Comparison of ENCODE assay signal across 19 cellular contexts in the genomic region with DNA sequence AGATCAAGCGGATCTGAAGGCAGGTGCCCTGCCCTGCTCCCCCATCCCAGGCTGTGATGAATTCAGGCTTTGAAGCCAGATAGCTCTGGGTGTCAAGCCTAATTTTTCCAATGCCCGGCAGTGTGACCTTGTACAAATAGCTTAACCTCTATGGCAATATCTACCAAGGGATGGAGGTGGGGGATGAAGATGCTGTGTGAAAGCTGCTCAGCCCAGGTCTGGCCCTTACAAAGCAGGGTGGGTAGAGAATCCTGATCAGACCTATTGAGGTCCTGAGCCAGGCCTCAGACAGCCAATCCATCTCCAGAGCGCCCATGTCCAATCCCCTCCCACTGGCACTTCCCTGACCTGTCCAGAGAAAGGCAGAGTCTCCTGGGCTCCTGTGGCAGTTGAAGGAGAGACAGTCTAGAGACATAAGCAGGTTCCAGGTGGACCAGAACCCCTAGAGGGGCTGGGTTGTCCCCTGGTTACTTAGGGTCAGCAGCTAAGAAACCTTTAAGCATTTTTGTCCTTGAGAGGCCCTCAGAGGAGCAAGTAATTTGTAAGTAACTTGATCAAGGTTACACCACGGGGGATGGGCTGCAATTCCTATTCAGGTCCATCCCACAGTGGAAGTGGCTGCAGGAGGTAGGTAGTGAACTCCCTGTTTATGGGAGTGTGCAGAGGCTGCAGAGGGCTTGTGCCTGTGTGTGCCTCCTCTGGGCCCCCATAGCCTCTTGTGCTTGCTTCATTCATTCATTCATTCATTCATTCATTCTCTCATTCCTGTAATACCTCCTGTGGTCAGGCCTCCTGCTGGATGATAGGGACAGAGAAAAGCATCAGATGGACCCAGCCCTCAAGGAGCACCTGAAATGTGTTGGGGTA. TPM values are rescaled to one million over a fixed set of nuclear protein-coding genes. Genes with fewer than 3 reads are reported as not detected.
A peak's percentile ranks its signal among the peaks of the same experiment; 100 is the strongest.
DNase-seq lines count a peak whose midpoint lies in the region; ATAC-seq and TF ChIP-seq lines count a peak whose summit lies in the region.
"Had no signal": no experiment of that assay in that cellular context is flagged by ENCODE, and none has a peak within 500 bp of the region (broad histone marks: within the 10 kb centered on the region; RNA-seq: fewer than 3 reads in every experiment).

No MANE protein-coding gene starts in this region.

- H4K91ac ChIP-seq in IMR-90 (ENCODE audit: insufficient read depth, low read depth, low read length): no peak overlapping the region

- no peak overlapping the region for H3K4me2 ChIP-seq in IMR-90 (ENCODE audit: low read depth, low read length)

- ATAC-seq in IMR-90 (ENCODE audit: low read depth) (no peak), esophagus mucosa (no peak), HG03095 (IDR thresholded peaks at IDR 0.05; ENCODE audit: unreplicated experiment) (no peak)
- ATAC-seq: stimulated activated memory B cell treated with anti-CD40 and anti-IgM and Interleukin-4, amounts not matched to agents 10 μg/mL and 1 μg/mL and 100 μg/mL, for 72 hours had no signal

- no peaks in the 10 kb centered on the region for H4K20me1 ChIP-seq in IMR-90 (ENCODE audit: insufficient read depth, low read length)

- CTCF ChIA-PET in IMR-90 (lab: Yijun Ruan, JAX): interaction anchor here (1.0 kb wide), 1 partner anchor 9 kb away, joined by 6 read pairs; no protein-coding TSS in a partner anchor

- H3K4ac ChIP-seq in IMR-90 (ENCODE audit: low read depth, low read length): no peak overlapping the region

- DNase-seq in DMS53 (lab: John Stamatoyannopoulos, UW): peak; percentile 71
- no peak for DNase-seq in DMS53 treated with DMSO at 0.1 percent for 48 hours (lab: John Stamatoyannopoulos, UW; ENCODE audit: unreplicated experiment)
- no peak for DNase-seq in IMR-90
- DNase-seq in endodermal cell: peak; percentile 49
- peak; percentile 24 for DNase-seq in posterior vena cava (ENCODE audit: low spot score)
- no peak for DNase-seq in RKO (ENCODE audit: low spot score)
- DNase-seq: activated CD4-positive, alpha-beta T cell treated with anti-CD3 and anti-CD28 coated beads, Interleukin-2, amount 50 U/mL, for 1 hour; AML-193; caudate nucleus; effector CD8-positive, alpha-beta T cell; EL; NCI-H1417 treated with DMSO at 0.1 percent for 48 hours; NCI-H2171 treated with DMSO at 0.1 percent for 48 hours; nucleus accumbens had no signal

- BruUV-seq in IMR-90 (replicated peaks; lab: Mats Ljungman, UMichigan): no TSS peak

- no peaks in the 10 kb centered on the region for H3K36me3 ChIP-seq in IMR-90 (ENCODE audit: control insufficient read depth, insufficient read depth, low read length)
- H3K36me3 ChIP-seq in endodermal cell (ENCODE audit: control insufficient read depth, insufficient read depth, low read length): no peaks in the 10 kb centered on the region
- H3K36me3 ChIP-seq: left ventricle myocardium inferior had no signal

- no peak overlapping the region for H2BK120ac ChIP-seq in IMR-90 (ENCODE audit: low read depth, low read length)

- H3K4me3 Mint-ChIP-seq in endodermal cell: no peak overlapping the region
- H3K4me3 Mint-ChIP-seq: stimulated activated memory B cell treated with anti-CD40 and anti-IgM and Interleukin-4, amounts not matched to agents 10 μg/mL and 1 μg/mL and 100 μg/mL, for 72 hours had no signal

- H3K4me1 ChIP-seq in IMR-90 (ENCODE audit: control insufficient read depth, insufficient read depth, low read length) (peaks cover 10% of the 10 kb centered on the region; the same call in 1 of the 2 replicates), endodermal cell (ENCODE audit: control insufficient read depth, insufficient read depth, low read length) (peaks cover 8% of the 10 kb centered on the region)

- H3K36me3 Mint-ChIP-seq in endodermal cell (ENCODE audit: low read depth): no peaks in the 10 kb centered on the region
- H3K36me3 Mint-ChIP-seq: stimulated activated memory B cell treated with anti-CD40 and anti-IgM and Interleukin-4, amounts not matched to agents 10 μg/mL and 1 μg/mL and 100 μg/mL, for 72 hours had no signal

- TF ChIP-seq CTCF in IMR-90 (conservative IDR thresholded peaks at IDR 0.05; ENCODE audit: low read depth, low read length) (no peak), endodermal cell (conservative IDR thresholded peaks at IDR 0.05) (no peak)

- TF ChIP-seq RAD21 in IMR-90 (IDR thresholded peaks at IDR 0.05; ENCODE audit: low read length): no peak

- no peak overlapping the region for H3K56ac ChIP-seq in IMR-90 (ENCODE audit: extremely low read depth, insufficient read depth, low read length)

- H2BK20ac ChIP-seq in IMR-90 (ENCODE audit: low read depth, low read length): no peak overlapping the region

- no CpG with 5 or more reads among the region's 4 CpGs for WGBS in IMR-90 (ENCODE audit: extremely low coverage in 2 of 2, insufficient read length in 1 of 2), 2 experiments
- 92 to 93% methylated on average over 3 to 4 of the region's 4 CpGs for WGBS in endodermal cell (ENCODE audit: insufficient coverage in 1 of 2, insufficient read length in 1 of 2), 2 experiments

- no peak overlapping the region for H3K9ac ChIP-seq in IMR-90 (ENCODE audit: low read depth, low read length)
- no peak overlapping the region for H3K9ac ChIP-seq in endodermal cell (ENCODE audit: extremely low read depth, low read length, poor library complexity, severe bottlenecking)

- H2AK9ac ChIP-seq in IMR-90 (replicated peaks; ENCODE audit: low read depth, low read length, poor library complexity): no peak overlapping the region

- no peak overlapping the region for H2BK5ac ChIP-seq in IMR-90 (ENCODE audit: low read depth, low read length, poor library complexity, severe bottlenecking)

- H3K79me1 ChIP-seq in IMR-90 (ENCODE audit: low read depth in 1 of 2, low read length in 2 of 2): no peaks in the 10 kb centered on the region

- peaks cover 26% of the 10 kb centered on the region for H3K4me1 Mint-ChIP-seq in endodermal cell
- H3K4me1 Mint-ChIP-seq: stimulated activated memory B cell treated with anti-CD40 and anti-IgM and Interleukin-4, amounts not matched to agents 10 μg/mL and 1 μg/mL and 100 μg/mL, for 72 hours had no signal

- no peaks in the 10 kb centered on the region for H3K9me3 Mint-ChIP-seq in endodermal cell
- H3K9me3 Mint-ChIP-seq: stimulated activated memory B cell treated with anti-CD40 and anti-IgM and Interleukin-4, amounts not matched to agents 10 μg/mL and 1 μg/mL and 100 μg/mL, for 72 hours had no signal

- dilution Hi-C loops in IMR-90 (cut with HindIII; ENCODE audit: low sequenced_read_pairs, unreplicated experiment): no loop called here

- in situ Hi-C loops in IMR-90 (cut with MboI; ENCODE audit: low sequenced_read_pairs): no loop called here

- H3K14ac ChIP-seq in IMR-90 (replicated peaks; ENCODE audit: low read depth, low read length): no peak overlapping the region

- H2AFZ ChIP-seq in IMR-90 (replicated peaks; ENCODE audit: low read length, poor library complexity): peak overlapping the region; percentile 21

- H4K8ac ChIP-seq in IMR-90 (ENCODE audit: low read depth in 2 of 2, low read length in 2 of 2): no peak overlapping the region

- peaks cover 14% of the 10 kb centered on the region for H3K27me3 Mint-ChIP-seq in endodermal cell (ENCODE audit: insufficient read depth)
- H3K27me3 Mint-ChIP-seq: stimulated activated memory B cell treated with anti-CD40 and anti-IgM and Interleukin-4, amounts not matched to agents 10 μg/mL and 1 μg/mL and 100 μg/mL, for 72 hours had no signal

- no peak for TF ChIP-seq POLR2A in IMR-90 (IDR thresholded peaks at IDR 0.05; ENCODE audit: low read depth, low read length)

- H3K27ac ChIP-seq in IMR-90 (ENCODE audit: insufficient read depth, low read length): no peak overlapping the region
- no peak overlapping the region for H3K27ac ChIP-seq in endodermal cell (ENCODE audit: low read depth, low read length)
- H3K27ac ChIP-seq: 22Rv1 had no signal

- no peaks in the 10 kb centered on the region for H3K9me1 ChIP-seq in IMR-90 (ENCODE audit: insufficient read depth, low read length)

- H3K27ac Mint-ChIP-seq in endodermal cell: no peak overlapping the region
- H3K27ac Mint-ChIP-seq: stimulated activated memory B cell treated with anti-CD40 and anti-IgM and Interleukin-4, amounts not matched to agents 10 μg/mL and 1 μg/mL and 100 μg/mL, for 72 hours had no signal

- no peaks in the 10 kb centered on the region for H3K9me3 ChIP-seq in IMR-90 (ENCODE audit: control insufficient read depth, insufficient read depth, low read length)
- no peaks in the 10 kb centered on the region for H3K9me3 ChIP-seq in endodermal cell (ENCODE audit: control insufficient read depth, low read length)
- H3K9me3 ChIP-seq: left ventricle myocardium inferior had no signal

- H4K5ac ChIP-seq in IMR-90 (ENCODE audit: low read depth, low read length): no peak overlapping the region

- no peak overlapping the region for H3K4me3 ChIP-seq in IMR-90 (ENCODE audit: insufficient read depth, low read depth, low read length)
- H3K4me3 ChIP-seq in endodermal cell (ENCODE audit: low read length): no peak overlapping the region
- H3K4me3 ChIP-seq: left ventricle myocardium inferior had no signal

- no peak overlapping the region for H2AK5ac ChIP-seq in IMR-90 (ENCODE audit: low read depth, low read length)

- no peak overlapping the region for H3K23ac ChIP-seq in IMR-90 (ENCODE audit: low read depth, low read length)

- H3K27me3 ChIP-seq in IMR-90 (ENCODE audit: control insufficient read depth, insufficient read depth, low read length) (peaks cover 34% of the 10 kb centered on the region), endodermal cell (ENCODE audit: control insufficient read depth, insufficient read depth, low read length, poor library complexity, severe bottlenecking) (peaks cover 5% of the 10 kb centered on the region)

- POLR2A ChIA-PET in IMR-90 (lab: Charles Lee; ENCODE audit: unreplicated experiment): no interaction called here

- no peak overlapping the region for H3K18ac ChIP-seq in IMR-90 (ENCODE audit: low read depth, low read length)

- no peak overlapping the region for H2BK15ac ChIP-seq in IMR-90 (ENCODE audit: low read depth, low read length)

- intact Hi-C loops in IMR-90 (cut with micrococcal nuclease): no loop called here
- intact Hi-C loops in posterior vena cava (cut with DNase I): no loop called here

RNA-seq across cellular contexts. Expression of a gene that starts 10.4 kb away (rescaled TPM):
- total RNA-seq in IMR-90 (2012; rRNA removed) (not detected in 2 replicates), endodermal cell (under 1 TPM; 0.60 to 0.62 TPM), posterior vena cava (1 to 10 TPM in 1 of 2 donors, under 1 TPM in 1; 0.74 to 3.1 TPM), esophagus mucosa (44.3 TPM)
- polyA plus RNA-seq in IMR-90 (2012; rRNA removed): 0.06 TPM in 1 of 2 replicates, not detected in the other
- polyA plus RNA-seq in IMR-90 (2012; cell fraction: cytosol; rRNA removed): 0.02 TPM in 1 of 2 replicates, not detected in the other
- polyA plus RNA-seq in IMR-90 (2012; cell fraction: nucleus; rRNA removed; ENCODE audit: low replicate concordance): 0.07 TPM in 1 of 2 replicates, not detected in the other
- polyA plus RNA-seq in endodermal cell (2013, experiment 1 of 2): 0.25 TPM
- 0.54 TPM for polyA plus RNA-seq in endodermal cell (2013, experiment 2 of 2)

RNA-seq across cellular contexts. Expression of a gene that starts 43.6 kb away (rescaled TPM):
- total RNA-seq in IMR-90 (2012; rRNA removed) (under 0.01 TPM in 1 of 2 replicates, not detected in the other), endodermal cell (under 1 TPM; 0.31 to 0.37 TPM), posterior vena cava (1 to 10 TPM; 2.5 to 4.9 TPM), esophagus mucosa (1.0 TPM)
- 0.37 and 0.44 TPM in 2 replicates for polyA plus RNA-seq in IMR-90 (2012; rRNA removed)
- polyA plus RNA-seq in IMR-90 (2012; cell fraction: cytosol; rRNA removed): 0.67 TPM in 1 of 2 replicates, not detected in the other
- polyA plus RNA-seq in IMR-90 (2012; cell fraction: nucleus; rRNA removed; ENCODE audit: low replicate concordance): 0.45 and 1.5 TPM in 2 replicates
- 0.11 TPM for polyA plus RNA-seq in endodermal cell (2013, experiment 1 of 2)
- polyA plus RNA-seq in endodermal cell (2013, experiment 2 of 2): not detected

Comparison
In these comparisons a context has a peak if more than half of its experiments do, and no peak if none do; other contexts are left out.
1. DNase-seq: peak in DMS53 (single experiment), endodermal cell (single experiment) and posterior vena cava (single experiment); none in DMS53 treated with DMSO at 0.1 percent for 48 hours (single experiment), IMR-90 (single experiment) and RKO (single experiment).
2. RNA of a gene that starts 10.4 kb away (total RNA-seq): 44.3 TPM in esophagus mucosa (single experiment); 0.74 to 3.1 TPM in posterior vena cava, 0.60 to 0.62 TPM in endodermal cell and not detected in IMR-90; every median in the first group is over 10 times any median in the second.